8 cellular contexts compared by ENCODE assay signal in the genomic region with DNA sequence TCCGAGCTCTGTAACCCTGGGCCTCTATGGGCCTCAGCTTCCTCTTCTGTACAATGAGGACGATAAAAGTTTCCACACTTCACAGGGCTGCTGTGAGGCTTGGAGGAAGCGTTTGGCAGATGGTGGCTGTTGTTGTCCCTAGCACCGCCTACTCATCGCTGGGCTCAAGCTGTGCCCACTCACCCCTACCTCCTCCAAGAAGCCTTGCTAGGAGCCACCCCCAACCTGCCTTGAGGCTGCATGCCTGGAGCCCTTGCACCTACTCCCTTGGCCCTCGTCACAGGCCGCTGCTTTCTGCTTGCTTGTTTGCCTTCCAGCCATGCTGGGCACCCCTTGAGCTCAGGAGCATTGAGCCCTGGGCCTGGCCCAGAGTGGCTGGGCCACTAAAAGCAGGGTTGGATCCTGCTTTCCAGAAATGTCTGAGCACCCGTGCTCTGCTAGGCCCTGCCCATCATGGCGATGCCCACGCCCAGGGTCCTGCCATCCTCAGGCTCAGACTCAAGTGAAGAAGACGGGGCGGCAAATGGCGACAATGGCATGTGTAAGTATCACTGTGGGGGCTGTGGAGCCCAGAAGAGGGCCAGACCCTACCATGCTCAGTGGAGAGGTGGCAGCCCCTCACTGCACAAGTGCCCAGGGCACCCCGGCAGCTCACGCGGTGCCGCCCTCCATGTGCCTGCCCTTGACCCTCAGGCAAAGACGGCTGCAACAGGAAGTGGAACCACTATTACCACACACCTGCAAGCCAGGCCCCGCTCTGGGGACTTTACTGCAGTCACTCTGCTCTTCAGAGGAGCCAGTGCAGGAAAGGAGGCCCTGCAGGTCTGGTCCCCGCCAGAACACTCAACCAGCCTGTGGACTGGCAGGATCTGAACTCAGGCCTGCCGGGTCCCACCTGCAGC. TPM values are rescaled to one million over a fixed set of nuclear protein-coding genes. Genes with fewer than 3 reads are reported as not detected.
DNase-seq lines count a peak whose midpoint lies in the region; ATAC-seq and TF ChIP-seq lines count a peak whose summit lies in the region.

No MANE protein-coding gene starts in this region.

- TF ChIP-seq CTCF in CD14-positive monocyte (IDR thresholded peaks at IDR 0.05) (no peak), OCI-LY1 (IDR thresholded peaks at IDR 0.05; ENCODE audit: low read length) (no peak)

- H3K4me1 Mint-ChIP-seq in CD14-positive monocyte = peaks cover 90% of the 10 kb centered on the region
- H3K4me1 Mint-ChIP-seq in stimulated activated effector memory CD8-positive, alpha-beta T cell treated with anti-CD3 and anti-CD28 coated beads, Interleukin-12 subunit alpha, Interleukin-12 subunit beta, amount 100 ng/mL, for 72 hours = peaks cover 79% of the 10 kb centered on the region

- H3K79me2 ChIP-seq in OCI-LY1 (ENCODE audit: insufficient read depth, low read length) = no peaks in the 10 kb centered on the region

- H3K27me3 Mint-ChIP-seq in CD14-positive monocyte (ENCODE audit: low read depth in 3 of 3) = peaks cover 0 to 8% (median 3%) of the 10 kb centered on the region in 3 donors

- H3K4me3 ChIP-seq in OCI-LY1 (ENCODE audit: low read depth, low read length, poor library complexity, severe bottlenecking) = peak overlapping the region; percentile 8
- no peak overlapping the region for H3K4me3 ChIP-seq in effector memory CD4-positive, alpha-beta T cell (ENCODE audit: insufficient read depth, low read depth, low read length, poor library complexity, severe bottlenecking)

- no peaks in the 10 kb centered on the region for H3K27me3 ChIP-seq in OCI-LY1 (ENCODE audit: insufficient read depth, low read length)
- H3K27me3 ChIP-seq in effector memory CD4-positive, alpha-beta T cell (replicated peaks; ENCODE audit: control insufficient read depth, insufficient read depth, low read length, poor library complexity, severe bottlenecking) = no peaks in the 10 kb centered on the region

- H3K4me3 Mint-ChIP-seq in CD14-positive monocyte = peak overlapping the region; percentile 56 to 79
- peak overlapping the region; percentile 76 for H3K4me3 Mint-ChIP-seq in stimulated activated effector memory CD8-positive, alpha-beta T cell treated with anti-CD3 and anti-CD28 coated beads, Interleukin-12 subunit alpha, Interleukin-12 subunit beta, amount 100 ng/mL, for 72 hours

- no peak overlapping the region for H2AFZ ChIP-seq in OCI-LY1 (ENCODE audit: low read length)

- peaks cover 11% of the 10 kb centered on the region; the same call in 1 of the 2 replicates for H3K36me3 ChIP-seq in OCI-LY1 (ENCODE audit: insufficient read depth, low read length)
- no peaks in the 10 kb centered on the region for H3K36me3 ChIP-seq in effector memory CD4-positive, alpha-beta T cell (ENCODE audit: control insufficient read depth, insufficient read depth, low read length)

- H3F3A ChIP-seq in OCI-LY1 (ENCODE audit: insufficient read depth, low read length) = peaks cover 22% of the 10 kb centered on the region; the same call in 1 of the 2 replicates

- H3K27ac ChIP-seq in OCI-LY1 (ENCODE audit: low read depth, low read length, poor library complexity, severe bottlenecking) = peak overlapping the region; percentile 100
- peak overlapping the region; percentile 89 for H3K27ac ChIP-seq in effector memory CD4-positive, alpha-beta T cell (ENCODE audit: insufficient read depth, low read length, poor library complexity, severe bottlenecking)

- H3K9me3 ChIP-seq in OCI-LY1 (ENCODE audit: low read length) = no peaks in the 10 kb centered on the region
- H3K9me3 ChIP-seq in effector memory CD4-positive, alpha-beta T cell (ENCODE audit: control insufficient read depth, low read length) = no peaks in the 10 kb centered on the region

- no peaks in the 10 kb centered on the region for H3K9me3 Mint-ChIP-seq in CD14-positive monocyte
- H3K9me3 Mint-ChIP-seq in stimulated activated effector memory CD8-positive, alpha-beta T cell treated with anti-CD3 and anti-CD28 coated beads, Interleukin-12 subunit alpha, Interleukin-12 subunit beta, amount 100 ng/mL, for 72 hours = no peaks in the 10 kb centered on the region

- peak; percentile 94 for DNase-seq in CD14-positive monocyte (ENCODE audit: low spot score)
- DNase-seq in GM19240 (ENCODE audit: insufficient read length, low spot score) = peak; percentile 76
- no peak for DNase-seq in effector memory CD4-positive, alpha-beta T cell
- peak in 1 of 2 donors; percentile 68 for DNase-seq in stimulated activated effector memory CD8-positive, alpha-beta T cell treated with anti-CD3 and anti-CD28 coated beads, Interleukin-12 subunit alpha, Interleukin-12 subunit beta, amount 100 ng/mL, for 72 hours (ENCODE audit: low spot score in 2 of 2)
- no peak for DNase-seq in NCI-H1694 (lab: John Stamatoyannopoulos, UW)
- DNase-seq in NCI-H510A treated with DMSO at 0.1 percent for 48 hours (lab: John Stamatoyannopoulos, UW) = no peak

- no peaks in the 10 kb centered on the region for H4K20me1 ChIP-seq in OCI-LY1 (ENCODE audit: insufficient read depth, low read length)

- H3K36me3 Mint-ChIP-seq in CD14-positive monocyte = peaks cover 36 to 61% of the 10 kb centered on the region in 2 donors
- peaks cover 42% of the 10 kb centered on the region for H3K36me3 Mint-ChIP-seq in stimulated activated effector memory CD8-positive, alpha-beta T cell treated with anti-CD3 and anti-CD28 coated beads, Interleukin-12 subunit alpha, Interleukin-12 subunit beta, amount 100 ng/mL, for 72 hours

- intact Hi-C loops in CD14-positive monocyte (cut with micrococcal nuclease) = loop anchor here in 1 of 2 donors (1.0 to 2.0 kb wide), 2 partner anchors 15 to 18 kb away; no protein-coding TSS in a partner anchor

- peak overlapping the region; percentile 77 for H3K9ac ChIP-seq in OCI-LY1 (ENCODE audit: low read length)

- peak overlapping the region; percentile 55 for H3K4me2 ChIP-seq in OCI-LY1 (ENCODE audit: low read length)

- peak overlapping the region; percentile 96 to 100 (median 100) for H3K27ac Mint-ChIP-seq in CD14-positive monocyte
- peak overlapping the region; percentile 93 for H3K27ac Mint-ChIP-seq in stimulated activated effector memory CD8-positive, alpha-beta T cell treated with anti-CD3 and anti-CD28 coated beads, Interleukin-12 subunit alpha, Interleukin-12 subunit beta, amount 100 ng/mL, for 72 hours

- peaks cover 81% of the 10 kb centered on the region for H3K4me1 ChIP-seq in OCI-LY1 (ENCODE audit: insufficient read depth, low read length, severe bottlenecking)
- H3K4me1 ChIP-seq in effector memory CD4-positive, alpha-beta T cell (ENCODE audit: control insufficient read depth, insufficient read depth, low read length, poor library complexity, severe bottlenecking) = peaks cover 77% of the 10 kb centered on the region

- no peaks in the 10 kb centered on the region for H3K9me2 ChIP-seq in OCI-LY1 (ENCODE audit: low read depth, low read length)

- peak; percentile 2 for ATAC-seq in stimulated activated effector memory CD8-positive, alpha-beta T cell treated with anti-CD3 and anti-CD28 coated beads, Interleukin-12 subunit alpha, Interleukin-12 subunit beta, amount 100 ng/mL, for 72 hours
- no peak for ATAC-seq in HG03280 (IDR thresholded peaks at IDR 0.05; ENCODE audit: unreplicated experiment)

RNA-seq across cellular contexts. Expression of a gene that starts 9.5 kb away (rescaled TPM):
- 1,000 to 10,000 TPM; 1,706 to 1,744 TPM for polyA plus RNA-seq in CD14-positive monocyte

RNA-seq across cellular contexts. Expression of a gene that starts 17.0 kb away (rescaled TPM):
- 10 to 100 TPM; 48.0 to 52.1 TPM for polyA plus RNA-seq in CD14-positive monocyte

RNA-seq across cellular contexts. Expression of a gene that starts 28.3 kb away (rescaled TPM):
- polyA plus RNA-seq in CD14-positive monocyte = 1,000 to 10,000 TPM; 2,617 to 4,047 TPM

RNA-seq across cellular contexts. Expression of a gene that starts 55.4 kb away (rescaled TPM):
- 10 to 100 TPM in 1 of 2 donors, 1 to 10 TPM in 1; 8.2 to 10.9 TPM for polyA plus RNA-seq in CD14-positive monocyte

Comparison
In these comparisons a context has a peak if more than half of its experiments do, and no peak if none do; other contexts are left out.
1. DNase-seq: peak in CD14-positive monocyte (single experiment) and GM19240 (single experiment); none in effector memory CD4-positive, alpha-beta T cell (0 of 3), NCI-H1694 (single experiment) and NCI-H510A treated with DMSO at 0.1 percent for 48 hours (single experiment).